23 cellular contexts compared by ENCODE assay signal in genomic region chr13:26095846-26096245, GRCh38. TPM values are rescaled to one million over a fixed set of nuclear protein-coding genes. Genes with fewer than 3 reads are reported as not detected.
A peak's percentile ranks its signal among the peaks of the same experiment; 100 is the strongest.
DNase-seq lines count a peak whose midpoint lies in the region.
"Had no signal": no experiment of that assay in that cellular context is flagged by ENCODE, and none has a peak within 500 bp of the region (broad histone marks: within the 10 kb centered on the region; RNA-seq: fewer than 3 reads in every experiment).

No MANE protein-coding gene starts in this region.

- no peak overlapping the region for H3K27ac ChIP-seq in neuronal stem cell (replicated peaks; ENCODE audit: low read length)
- H3K27ac ChIP-seq: BLaER1 had no signal

- no peaks in the 10 kb centered on the region for H3K9me3 Mint-ChIP-seq in activated CD4-positive, alpha-beta T cell treated with anti-CD3 and anti-CD28 coated beads, Interleukin-2, amount 10 ng/mL, durations not matched to agents 24 days and 14 days

- intact Hi-C loops in activated CD4-positive, alpha-beta T cell treated with anti-CD3 and anti-CD28 coated beads, Interleukin-2, amount 10 ng/mL, durations not matched to agents 24 days and 14 days (cut with micrococcal nuclease) = no loop called here

- H3K23ac ChIP-seq in neuronal stem cell (ENCODE audit: low read depth, low read length, poor library complexity) = no peak overlapping the region

- H3K4me1 ChIP-seq in neuronal stem cell (ENCODE audit: control insufficient read depth in 2 of 2, insufficient read depth in 1 of 2, low read depth in 1 of 2, low read length in 2 of 2) = no peaks in the 10 kb centered on the region
- H3K4me1 ChIP-seq: BE2C, BLaER1 had no signal

- H3K27me3 ChIP-seq in neuronal stem cell (ENCODE audit: control insufficient read depth in 3 of 3, insufficient read depth in 3 of 3, low read depth in 1 of 3, low read length in 3 of 3) = no peaks in the 10 kb centered on the region
- H3K27me3 ChIP-seq: BE2C, BLaER1 had no signal

- H4K8ac ChIP-seq in neuronal stem cell (ENCODE audit: low read depth, low read length) = no peak overlapping the region

- H4K91ac ChIP-seq in neuronal stem cell (ENCODE audit: low read depth, low read length, poor library complexity) = no peak overlapping the region

- H3K18ac ChIP-seq in neuronal stem cell (ENCODE audit: low read length) = no peak overlapping the region

- H3K27ac Mint-ChIP-seq in activated CD4-positive, alpha-beta T cell treated with anti-CD3 and anti-CD28 coated beads, Interleukin-2, amount 10 ng/mL, durations not matched to agents 24 days and 14 days = no peak overlapping the region
- H3K27ac Mint-ChIP-seq: CD4-positive, CD25-positive, alpha-beta regulatory T cell; CD8-positive, alpha-beta memory T cell had no signal

- no peaks in the 10 kb centered on the region for H3K36me3 Mint-ChIP-seq in activated CD4-positive, alpha-beta T cell treated with anti-CD3 and anti-CD28 coated beads, Interleukin-2, amount 10 ng/mL, durations not matched to agents 24 days and 14 days (ENCODE audit: low read depth)
- H3K36me3 Mint-ChIP-seq: CD14-positive monocyte; CD4-positive, alpha-beta memory T cell; CD4-positive, CD25-positive, alpha-beta regulatory T cell; CD8-positive, alpha-beta memory T cell had no signal

- H3K9ac ChIP-seq in neuronal stem cell (ENCODE audit: low read depth, low read length, poor library complexity) = no peak overlapping the region
- H3K9ac ChIP-seq: BLaER1 had no signal

- H3K79me1 ChIP-seq in neuronal stem cell (ENCODE audit: low read depth, low read length) = no peaks in the 10 kb centered on the region

- H2BK15ac ChIP-seq in neuronal stem cell (ENCODE audit: low read length) = no peak overlapping the region

- H2BK120ac ChIP-seq in neuronal stem cell (ENCODE audit: low read depth, low read length) = no peak overlapping the region

- peak overlapping the region; percentile 5 for H2AFZ ChIP-seq in neuronal stem cell (ENCODE audit: low read length)

- no peaks in the 10 kb centered on the region for H3K36me3 ChIP-seq in neuronal stem cell (replicated peaks in 1 of 2; ENCODE audit: control insufficient read depth in 2 of 2, insufficient read depth in 2 of 2, low read length in 2 of 2)
- H3K36me3 ChIP-seq: BE2C, BLaER1 had no signal

- H3K4me3 Mint-ChIP-seq in activated CD4-positive, alpha-beta T cell treated with anti-CD3 and anti-CD28 coated beads, Interleukin-2, amount 10 ng/mL, durations not matched to agents 24 days and 14 days = no peak overlapping the region
- H3K4me3 Mint-ChIP-seq: CD14-positive monocyte; CD4-positive, alpha-beta memory T cell; CD4-positive, CD25-positive, alpha-beta regulatory T cell; CD8-positive, alpha-beta memory T cell had no signal

- no peak overlapping the region for H3K4me2 ChIP-seq in neuronal stem cell (ENCODE audit: insufficient read depth, low read length, poor library complexity, severe bottlenecking)
- H3K4me2 ChIP-seq: BLaER1 had no signal

- no peaks in the 10 kb centered on the region for H3K4me1 Mint-ChIP-seq in activated CD4-positive, alpha-beta T cell treated with anti-CD3 and anti-CD28 coated beads, Interleukin-2, amount 10 ng/mL, durations not matched to agents 24 days and 14 days
- H3K4me1 Mint-ChIP-seq: CD14-positive monocyte; CD4-positive, alpha-beta memory T cell; CD4-positive, CD25-positive, alpha-beta regulatory T cell; CD8-positive, alpha-beta memory T cell had no signal

- peaks cover 26% of the 10 kb centered on the region for H3K27me3 Mint-ChIP-seq in activated CD4-positive, alpha-beta T cell treated with anti-CD3 and anti-CD28 coated beads, Interleukin-2, amount 10 ng/mL, durations not matched to agents 24 days and 14 days

- no peak overlapping the region for H2BK5ac ChIP-seq in neuronal stem cell (ENCODE audit: low read length)

- H3K14ac ChIP-seq in neuronal stem cell (ENCODE audit: low read length) = no peak overlapping the region

- H3K9me3 ChIP-seq in neuronal stem cell (replicated peaks in 1 of 2; ENCODE audit: control insufficient read depth in 2 of 2, insufficient read depth in 1 of 2, low read depth in 1 of 2, low read length in 2 of 2) = no peaks in the 10 kb centered on the region
- H3K9me3 ChIP-seq: BE2C had no signal

- no peak overlapping the region for H2AK5ac ChIP-seq in neuronal stem cell (ENCODE audit: low read depth, low read length)

- peak; percentile 33 for DNase-seq in activated CD4-positive, alpha-beta T cell treated with anti-CD3 and anti-CD28 coated beads, Interleukin-2, amount 10 ng/mL, durations not matched to agents 24 days and 14 days
- no peak for DNase-seq in activated CD4-positive, alpha-beta T cell treated with anti-CD3 and anti-CD28 coated beads, Interleukin-2, amount 50 U/mL, for 48 hours
- no peak for DNase-seq in neuronal stem cell (ENCODE audit: low spot score)
- no peak for DNase-seq in NCI-H2171 (lab: John Stamatoyannopoulos, UW)
- no peak for DNase-seq in activated CD8-positive, alpha-beta memory T cell treated with anti-CD3 and anti-CD28 coated beads, Interleukin-2, amount 50 U/mL, for 4 hours
- DNase-seq: 8988T; ACHN; BE2C; C1 segment of cervical spinal cord; CD4-positive, alpha-beta memory T cell; CD4-positive, CD25-positive, alpha-beta regulatory T cell; CD8-positive, alpha-beta memory T cell; COR-L47; DMS 273 treated with DMSO at 0.1 percent for 48 hours; DMS153; DMS79; DND-41; EL; GDM1 had no signal

- no CpG with 5 or more reads among the region's 8 CpGs for WGBS in neuronal stem cell (ENCODE audit: extremely low coverage in 2 of 2, insufficient read length in 2 of 2, insufficient replicate concordance in 1 of 2), 2 donors

- H3K4me3 ChIP-seq in neuronal stem cell (ENCODE audit: low read length in 2 of 2) = no peak overlapping the region
- H3K4me3 ChIP-seq: BLaER1, GM12878 had no signal

- no peak overlapping the region for H3K4ac ChIP-seq in neuronal stem cell (ENCODE audit: low read length)

- H2BK12ac ChIP-seq in neuronal stem cell (ENCODE audit: low read length) = no peak overlapping the region

RNA-seq across cellular contexts. Expression of gene SHISA2, which starts 44.0 kb away (rescaled TPM):
- 2.2 and 2.3 TPM in 2 replicates for total RNA-seq in activated CD4-positive, alpha-beta T cell treated with anti-CD3 and anti-CD28 coated beads, Interleukin-2, amount 10 ng/mL, durations not matched to agents 24 days and 14 days
- polyA plus RNA-seq in neuronal stem cell (2013, experiment 1 of 2) = 77.7 TPM
- polyA plus RNA-seq in neuronal stem cell (2013, experiment 2 of 2) = 77.2 TPM
- total RNA-seq: G401 had no signal
- polyA plus RNA-seq: CD14-positive monocyte; CD8-positive, alpha-beta memory T cell had no signal
